In the genomic region with DNA sequence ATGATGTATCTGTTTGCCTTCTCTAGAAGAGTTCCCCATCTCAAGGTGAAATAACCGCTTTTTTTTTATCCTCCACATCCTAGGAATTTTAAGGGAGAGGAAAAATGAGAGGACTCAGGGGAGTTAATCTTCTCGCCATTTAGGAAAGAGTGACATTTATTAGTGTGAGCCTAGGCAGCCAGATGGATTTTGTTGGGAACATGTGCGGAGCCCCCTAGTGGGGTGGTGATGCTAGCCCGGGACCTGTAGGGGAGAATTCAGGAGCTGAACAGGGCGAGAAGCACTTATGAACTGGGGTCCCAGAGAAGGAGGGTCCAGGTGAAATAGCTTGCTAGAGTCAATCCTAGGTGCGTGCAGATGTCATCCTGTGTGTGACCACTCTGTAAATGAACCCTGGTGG, we compare ENCODE assay signal across 14 cellular contexts. TPM values are rescaled to one million over a fixed set of nuclear protein-coding genes. Genes with fewer than 3 reads are reported as not detected.
DNase-seq lines count a peak whose midpoint lies in the region; ATAC-seq, FAIRE-seq and TF ChIP-seq lines count a peak whose summit lies in the region.
"Had no signal": no experiment of that assay in that cellular context is flagged by ENCODE, and none has a peak within 500 bp of the region (broad histone marks: within the 10 kb centered on the region; RNA-seq: fewer than 3 reads in every experiment).

No MANE protein-coding gene starts in this region.

- H3K9me3 ChIP-seq in GM12878 (replicated peaks; ENCODE audit: control insufficient read depth, insufficient read depth, low read length) (no peaks in the 10 kb centered on the region), neutrophil (no peaks in the 10 kb centered on the region)
- H3K9me3 ChIP-seq: A549 had no signal

- BruUV-seq in GM12878 (replicated peaks; lab: Mats Ljungman, UMichigan) = no TSS peak

- H3K4me2 ChIP-seq in GM12878 (ENCODE audit: control insufficient read depth, insufficient read depth) = no peak overlapping the region
- H3K4me2 ChIP-seq: A549 had no signal

- SMC1A ChIA-PET in GM12878 (lab: Charles Lee; ENCODE audit: uncharacterized antibody, unreplicated experiment) = interaction anchor here (1.4 to 2.1 kb wide), 3 partner anchors 21 to 179 kb away, joined by 5 to 6 read pairs (median 5); no protein-coding TSS in a partner anchor

- no peaks in the 10 kb centered on the region; the same call in 1 of the 2 replicates for H3K79me2 ChIP-seq in GM12878 (ENCODE audit: control insufficient read depth, insufficient read depth, low read length)

- no peak overlapping the region for H3K9ac ChIP-seq in GM12878 (ENCODE audit: control insufficient read depth, insufficient read depth, low read length)

- CTCF ChIA-PET in GM12878 (lab: Yijun Ruan, JAX) = interaction anchor here (0.6 to 3.5 kb wide), 5 partner anchors 20 to 689 kb away, joined by 3 to 10 read pairs (median 3); no protein-coding TSS in a partner anchor

- TF ChIP-seq RAD21 in GM12878 (IDR thresholded peaks at IDR 0.05; ENCODE audit: insufficient read depth, low read depth, low read length) = no peak

- intact Hi-C loops in GM12878 (cut with micrococcal nuclease; ENCODE audit: unreplicated experiment) = no loop called here

- in situ Hi-C loops in GM12878 (cut with MboI) = no loop called here

- TF ChIP-seq EP300 in GM12878 (IDR thresholded peaks at IDR 0.05; ENCODE audit: borderline replicate concordance in 1 of 2, control insufficient read depth in 1 of 2, low read depth in 2 of 2, low read length in 2 of 2) = no peak

- ATAC-seq in GM12878 (no peak), GM21526 (IDR thresholded peaks at IDR 0.05; ENCODE audit: low FRiP score, unreplicated experiment) (no peak)

- H3K4me3 ChIP-seq in HL-60 (replicated peaks; ENCODE audit: insufficient read depth, low read length) (no peak overlapping the region), GM12878 (no peak overlapping the region), neutrophil (ENCODE audit: low read depth in 1 of 2, low read length in 1 of 2) (peak overlapping the region; percentile 60 to 65)
- H3K4me3 ChIP-seq: A549, coronary artery had no signal

- peaks cover 6% of the 10 kb centered on the region for H4K20me1 ChIP-seq in GM12878 (ENCODE audit: control insufficient read depth, insufficient read depth)

- RAD21 ChIA-PET in GM12878 (lab: Charles Lee; ENCODE audit: unreplicated experiment) = no interaction called here

- H3K4me1 ChIP-seq in GM12878 (ENCODE audit: control insufficient read depth, insufficient read depth, low read length) = peaks cover 19% of the 10 kb centered on the region
- H3K4me1 ChIP-seq in neutrophil (ENCODE audit: control insufficient read depth in 1 of 2, insufficient read depth in 1 of 2, low read depth in 1 of 2, low read length in 1 of 2) = peaks cover 99 to 100% of the 10 kb centered on the region in 2 experiments
- H3K4me1 ChIP-seq: A549 had no signal

- TF ChIP-seq CTCF in HL-60 (IDR thresholded peaks at IDR 0.05; ENCODE audit: insufficient read depth, low read length) = no peak
- TF ChIP-seq CTCF in GM12878 (IDR thresholded peaks at IDR 0.05 in 2 of 3, conservative IDR thresholded peaks at IDR 0.05 in 1 of 3; ENCODE audit: control insufficient read depth in 2 of 3, extremely low read depth in 1 of 3, insufficient read depth in 1 of 3, low read depth in 3 of 3, low read length in 3 of 3) = peak in 2 of 3 experiments; percentile 22 to 25; a peak in 2 of 6 replicates
- TF ChIP-seq CTCF in neutrophil (IDR thresholded peaks at IDR 0.05) = no peak

- WGBS in GM12878 (ENCODE audit: insufficient coverage, insufficient replicate concordance, low lambda C conversion rate, missing lambda C conversion rate) = over 99% methylated on average over 6 of the region's 6 CpGs

- no peak overlapping the region for H2AFZ ChIP-seq in GM12878 (ENCODE audit: control insufficient read depth, low read depth, low read length)

- TF ChIP-seq POLR2A in GM12878 (IDR thresholded peaks at IDR 0.05; ENCODE audit: low read depth, low read length) = no peak

- POLR2A ChIA-PET in GM12878 (lab: Charles Lee) = no interaction called here

- H3K27me3 ChIP-seq in HL-60 (ENCODE audit: insufficient read depth, poor library complexity, severe bottlenecking) = no peaks in the 10 kb centered on the region
- no peaks in the 10 kb centered on the region for H3K27me3 ChIP-seq in GM12878 (replicated peaks in 1 of 2; ENCODE audit: control insufficient read depth in 2 of 2, insufficient read depth in 2 of 2, low read length in 1 of 2)
- no peaks in the 10 kb centered on the region for H3K27me3 ChIP-seq in neutrophil

- H3K36me3 ChIP-seq in GM12878 (ENCODE audit: control insufficient read depth in 2 of 2, insufficient read depth in 2 of 2, low read length in 1 of 2) (peaks cover 10 to 17% of the 10 kb centered on the region in 2 experiments; a peak in 3 of 4 replicates), neutrophil (peaks cover 60% of the 10 kb centered on the region)

- peak; percentile 36 for DNase-seq in NCI-H2227 (lab: John Stamatoyannopoulos, UW; ENCODE audit: unreplicated experiment)
- DNase-seq in NCI-H2227 treated with DMSO at 0.1 percent for 48 hours (lab: John Stamatoyannopoulos, UW) = no peak
- no peak for DNase-seq in HL-60 (ENCODE audit: low read depth in 1 of 2, low spot score in 1 of 2)
- DNase-seq in GM12878 (ENCODE audit: low read depth, low spot score) = no peak
- DNase-seq in amniotic stem cell (lab: John Stamatoyannopoulos, UW) = no peak
- DNase-seq in stimulated activated CD4-positive, alpha-beta T cell treated with anti-CD3 and anti-CD28 coated beads, Interleukin-15, amount 100 ng/mL, for 24 hours = no peak
- DNase-seq: GOT3, islet precursor cell, NCI-H2029 treated with DMSO at 0.1 percent for 48 hours, SW 1271 had no signal

- FAIRE-seq in GM12878 (lab: Jason Lieb, UNC) = no peak
- FAIRE-seq: A549 had no signal

- H3K27ac ChIP-seq in HL-60 (replicated peaks) (peak overlapping the region; percentile 35), GM12878 (ENCODE audit: control insufficient read depth, insufficient read depth) (no peak overlapping the region), neutrophil (peak overlapping the region; percentile 85)
- H3K27ac ChIP-seq: A549, coronary artery had no signal

TF ChIP-seq in GM12878, 131 proteins besides CTCF, POLR2A, EP300 and RAD21 (continues in another document):
- no peak for TF ChIP-seq BMI1 (IDR thresholded peaks at IDR 0.05; ENCODE audit: borderline replicate concordance)
- no peak for TF ChIP-seq SIN3A (IDR thresholded peaks at IDR 0.05; ENCODE audit: low read depth, low read length)
- TF ChIP-seq MYC (IDR thresholded peaks at IDR 0.05; ENCODE audit: insufficient read depth, insufficient read length, insufficient replicate concordance, low read length, severe bottlenecking) = no peak
- TF ChIP-seq SPI1 (IDR thresholded peaks at IDR 0.05; ENCODE audit: borderline replicate concordance, insufficient read depth, low read depth, low read length) = no peak
- no peak for TF ChIP-seq ESRRA (IDR thresholded peaks at IDR 0.05; ENCODE audit: low read length)
- TF ChIP-seq CBFB (IDR thresholded peaks at IDR 0.05; ENCODE audit: low read depth) = no peak
- TF ChIP-seq, protein P1, sequence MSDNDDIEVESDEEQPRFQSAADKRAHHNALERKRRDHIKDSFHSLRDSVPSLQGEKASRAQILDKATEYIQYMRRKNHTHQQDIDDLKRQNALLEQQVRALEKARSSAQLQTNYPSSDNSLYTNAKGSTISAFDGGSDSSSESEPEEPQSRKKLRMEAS (IDR thresholded peaks at IDR 0.05; ENCODE audit: low read depth, low read length) = no peak
- TF ChIP-seq ZNF24 (IDR thresholded peaks at IDR 0.05) = no peak
- no peak for TF ChIP-seq BACH1 (IDR thresholded peaks at IDR 0.05; ENCODE audit: borderline replicate concordance)
- no peak for TF ChIP-seq IRF4 (IDR thresholded peaks at IDR 0.05; ENCODE audit: low read depth, low read length)
- TF ChIP-seq NR2C2 (IDR thresholded peaks at IDR 0.05; ENCODE audit: borderline replicate concordance, control insufficient read depth, insufficient read length, low read depth) = no peak
- no peak for TF ChIP-seq TCF12 (IDR thresholded peaks at IDR 0.05; ENCODE audit: low read depth, low read length)

RNA-seq across cellular contexts. Expression of a gene that starts 10.7 kb away (rescaled TPM):
- 22.3 and 23.4 TPM in 2 replicates for total RNA-seq in GM12878 (2013; cell fraction: nucleolus; rRNA removed)
- total RNA-seq in GM12878 (2014; rRNA removed) = 3.8 and 4.2 TPM in 2 replicates
- 3.0 and 3.1 TPM in 2 replicates for total RNA-seq in GM12878 (2014; rRNA removed; fragmentation: Illumina TruSeq; extraction: Trizol)
- total RNA-seq in GM12878 (2021) = 9.4 and 10.2 TPM in 2 replicates
- 3.0 TPM for polyA plus RNA-seq in GM12878 (2011; ENCODE audit: low read depth)
- 5.9 and 9.9 TPM in 2 replicates for polyA plus RNA-seq in GM12878 (2011; rRNA removed)
- 9.3 and 11.0 TPM in 2 replicates for polyA plus RNA-seq in GM12878 (2011; cell fraction: cytosol; rRNA removed)
- polyA plus RNA-seq in GM12878 (2011; cell fraction: nucleus; rRNA removed) = 10.5 and 11.5 TPM in 2 replicates
- polyA plus RNA-seq in GM12878 (2012) = 5.1 and 5.8 TPM in 2 replicates
- polyA plus RNA-seq in GM12878 (2014; fragmentation: Illumina TruSeq; extraction: Trizol) = 3.8 and 5.1 TPM in 2 replicates
- polyA plus RNA-seq in GM12878 (2014; fragmentation: Nextera tagmentation; extraction: Ambion mirVana) = under 1 TPM; 0.71 to 0.75 TPM
- 4.1 and 4.7 TPM in 2 replicates for polyA plus RNA-seq in GM12878 (2014; rRNA removed)
- 1 to 10 TPM; 6.4 to 9.7 TPM for polyA plus RNA-seq in GM12878 (2016; fragmentation: Nextera tagmentation; extraction: Ambion mirVana)
- 11.2 and 13.5 TPM in 2 replicates for polyA minus RNA-seq in GM12878 (2011; rRNA and poly(A)+ RNA removed)
- 3.1 and 3.5 TPM in 2 replicates for polyA minus RNA-seq in GM12878 (2011; cell fraction: cytosol; rRNA and poly(A)+ RNA removed)
- polyA minus RNA-seq in GM12878 (2011; cell fraction: nucleus; rRNA and poly(A)+ RNA removed) = 7.9 and 11.6 TPM in 2 replicates

RNA-seq across cellular contexts. Expression of a gene that starts 25.6 kb away (rescaled TPM):
- total RNA-seq in GM12878 (2013; cell fraction: nucleolus; rRNA removed) = 0.10 and 0.12 TPM in 2 replicates
- total RNA-seq in GM12878 (2014; rRNA removed) (0.05 TPM in 1 of 2 replicates, not detected in the other), GM12878 (2014; rRNA removed; fragmentation: Illumina TruSeq; extraction: Trizol) (0.04 TPM in 1 of 2 replicates, not detected in the other), GM12878 (2021) (0.08 and 0.10 TPM in 2 replicates)
- not detected for polyA plus RNA-seq in GM12878 (2011; ENCODE audit: low read depth)
- polyA plus RNA-seq in GM12878 (2011; rRNA removed) (not detected in 2 replicates), GM12878 (2014; fragmentation: Illumina TruSeq; extraction: Trizol) (0.06 and 0.13 TPM in 2 replicates), GM12878 (2014; fragmentation: Nextera tagmentation; extraction: Ambion mirVana) (under 1 TPM in 1 of 2 experiments, not detected in 1; 0.02 TPM), GM12878 (2014; rRNA removed) (0.04 and 0.10 TPM in 2 replicates), GM12878 (2016; fragmentation: Nextera tagmentation; extraction: Ambion mirVana) (not detected)
- 0.07 TPM in 1 of 2 replicates, not detected in the other for polyA plus RNA-seq in GM12878 (2011; cell fraction: cytosol; rRNA removed)
- polyA plus RNA-seq in GM12878 (2011; cell fraction: nucleus; rRNA removed) = 0.10 and 0.13 TPM in 2 replicates
- polyA plus RNA-seq in GM12878 (2012) = 0.03 and 0.04 TPM in 2 replicates
- polyA minus RNA-seq in GM12878 (2011; rRNA and poly(A)+ RNA removed) = not detected in 2 replicates
- polyA minus RNA-seq in GM12878 (2011; cell fraction: cytosol; rRNA and poly(A)+ RNA removed) = not detected in 2 replicates
- 0.10 TPM in 1 of 2 replicates, not detected in the other for polyA minus RNA-seq in GM12878 (2011; cell fraction: nucleus; rRNA and poly(A)+ RNA removed)

Comparison
In these comparisons a context has a peak if more than half of its experiments do, and no peak if none do; other contexts are left out.
1. H3K4me3 ChIP-seq: peak in neutrophil (2 of 2); none in HL-60 (single experiment) and GM12878 (single experiment).
2. CTCF ChIP-seq: peak in GM12878 (2 of 3); none in HL-60 (single experiment) and neutrophil (single experiment).